Comparison of ENCODE assay signal across 13 cellular contexts in the genomic region with DNA sequence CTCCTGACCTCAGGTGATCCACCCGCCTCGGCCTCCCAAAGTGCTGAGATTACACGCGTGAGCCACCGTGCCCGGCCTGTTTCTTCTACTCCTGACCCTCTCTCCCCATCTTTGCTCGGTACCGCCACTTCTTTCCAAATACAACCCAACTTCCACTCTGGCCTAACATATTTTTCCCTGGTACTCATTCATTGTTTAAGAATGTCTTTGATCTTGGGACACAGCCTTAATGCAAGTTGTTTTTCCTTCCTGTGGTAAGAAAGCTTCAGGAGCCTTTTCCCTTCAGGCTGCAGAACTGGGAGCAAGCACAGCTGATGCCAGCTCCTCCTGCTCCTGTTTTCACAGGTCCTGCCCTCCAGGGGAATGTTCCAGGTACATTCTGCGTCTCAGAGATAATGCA. TPM values are rescaled to one million over a fixed set of nuclear protein-coding genes. Genes with fewer than 3 reads are reported as not detected.
DNase-seq lines count a peak whose midpoint lies in the region; ATAC-seq, FAIRE-seq and TF ChIP-seq lines count a peak whose summit lies in the region.
"Had no signal": no experiment of that assay in that cellular context is flagged by ENCODE, and none has a peak within 500 bp of the region (broad histone marks: within the 10 kb centered on the region; RNA-seq: fewer than 3 reads in every experiment).

No MANE protein-coding gene starts in this region.

- H3K23ac ChIP-seq in mesendoderm (ENCODE audit: low read length) = no peak overlapping the region

- TF ChIP-seq POLR2A in A549 (IDR thresholded peaks at IDR 0.05; ENCODE audit: low read length) (no peak), heart left ventricle (IDR thresholded peaks at IDR 0.05) (no peak)

- H3K56ac ChIP-seq in mesendoderm (ENCODE audit: low read length) = no peak overlapping the region

- no peak overlapping the region for H3K4ac ChIP-seq in mesendoderm (ENCODE audit: low read depth, low read length)

- H3K36me3 ChIP-seq in mesendoderm (ENCODE audit: control insufficient read depth, insufficient read depth, low read length) (no peaks in the 10 kb centered on the region), heart left ventricle (no peaks in the 10 kb centered on the region)

- ATAC-seq in A549 (peak in 1 of 2 experiments; percentile 34; a peak in 1 of 6 replicates), heart left ventricle (no peak)

- peaks cover 32% of the 10 kb centered on the region for H3K9me3 ChIP-seq in A549
- H3K9me3 ChIP-seq in heart left ventricle = peaks cover 0 to 23% (median 13%) of the 10 kb centered on the region in 12 donors

- TF ChIP-seq CTCF in A549 (IDR thresholded peaks at IDR 0.05) (no peak), heart left ventricle (IDR thresholded peaks at IDR 0.05) (no peak)

- H3K27ac ChIP-seq in A549 = peak overlapping the region in 1 of 2 experiments; percentile 66; a peak in 3 of 6 replicates
- no peak overlapping the region for H3K27ac ChIP-seq in mesendoderm (ENCODE audit: low read depth, low read length)
- H3K27ac ChIP-seq in heart left ventricle = no peak overlapping the region

- intact Hi-C loops in heart left ventricle (cut with DNase I) = no loop called here

- H2BK5ac ChIP-seq in mesendoderm (ENCODE audit: low read length) = no peak overlapping the region

- no peak for FAIRE-seq in A549 (lab: Jason Lieb, UNC)

- POLR2A ChIA-PET in A549 (lab: Yijun Ruan, JAX) = interaction anchor here (0.6 kb wide), 1 partner anchor 411 kb away, joined by 12 read pairs; no protein-coding TSS in a partner anchor

- H3K4me1 ChIP-seq in A549 (peaks cover 9% of the 10 kb centered on the region), mesendoderm (ENCODE audit: control insufficient read depth, low read depth, low read length) (no peaks in the 10 kb centered on the region), heart left ventricle (peaks cover 0 to 14% (median 0%) of the 10 kb centered on the region in 12 donors)

- H2BK15ac ChIP-seq in mesendoderm (replicated peaks; ENCODE audit: low read depth) = no peak overlapping the region

- DNase-seq in A549 (ENCODE audit: low read depth in 1 of 2, low spot score in 1 of 2) = no peak
- DNase-seq in LoVo (ENCODE audit: low spot score) = peak; percentile 20
- peak; percentile 70 for DNase-seq in dermis blood vessel endothelial cell
- DNase-seq in mesendoderm = peak; percentile 64
- no peak for DNase-seq in heart left ventricle
- DNase-seq in T-helper 1 cell = no peak
- DNase-seq in NCI-H2081 treated with DMSO at 0.1 percent for 48 hours (lab: John Stamatoyannopoulos, UW) = no peak
- DNase-seq in RPMI8226 = no peak
- DNase-seq: activated CD4-positive, alpha-beta T cell treated with anti-CD3 and anti-CD28 coated beads for 48 hours; DND-41 had no signal

- H3K4me3 ChIP-seq in A549 (no peak overlapping the region), mesendoderm (ENCODE audit: low read length) (no peak overlapping the region), heart left ventricle (no peak overlapping the region)

- no peaks in the 10 kb centered on the region for H3K79me1 ChIP-seq in mesendoderm (ENCODE audit: low read length)

- H3K79me2 ChIP-seq in mesendoderm (ENCODE audit: control insufficient read depth, insufficient read depth, low read length) = no peaks in the 10 kb centered on the region

- TF ChIP-seq EP300 in A549 (IDR thresholded peaks at IDR 0.05) = no peak

- no peak overlapping the region for H3K18ac ChIP-seq in mesendoderm (ENCODE audit: low read length)

- no peak overlapping the region for H3K9ac ChIP-seq in mesendoderm (ENCODE audit: low read length)

- peak overlapping the region; percentile 25; the same call in 2 of the 3 replicates for H3K4me2 ChIP-seq in A549
- no peak overlapping the region for H3K4me2 ChIP-seq in mesendoderm (ENCODE audit: low read length)

- H2BK120ac ChIP-seq in mesendoderm (ENCODE audit: low read depth, low read length) = no peak overlapping the region

- H3K27me3 ChIP-seq in mesendoderm (ENCODE audit: insufficient read depth, low read length, poor library complexity) (no peaks in the 10 kb centered on the region), heart left ventricle (no peaks in the 10 kb centered on the region)

- H4K8ac ChIP-seq in mesendoderm (ENCODE audit: low read depth, low read length) = no peak overlapping the region

- TF ChIP-seq RAD21 in A549 (conservative IDR thresholded peaks at IDR 0.05 in 1 of 2, IDR thresholded peaks at IDR 0.05 in 1 of 2) = no peak

- H4K5ac ChIP-seq in mesendoderm (ENCODE audit: low read length) = no peak overlapping the region

- H2AK5ac ChIP-seq in mesendoderm (ENCODE audit: low read length) = no peak overlapping the region

- CTCF ChIA-PET in A549 (lab: Yijun Ruan, JAX) = interaction anchor here (1.0 to 1.1 kb wide), 2 partner anchors 11 to 84 kb away, joined by 4 to 5 read pairs; no protein-coding TSS in a partner anchor

- 92% methylated on average over 9 of the region's 9 CpGs for WGBS in A549 (ENCODE audit: missing lambda C conversion rate)
- no CpG with 5 or more reads among the region's 9 CpGs for WGBS in mesendoderm (ENCODE audit: extremely low coverage, insufficient coverage, low lambda C conversion rate)
- 86 to 91% (median 89%) methylated on average over 9 of the region's 9 CpGs for WGBS in heart left ventricle, 4 donors

TF ChIP-seq in A549, 52 proteins besides CTCF, POLR2A, EP300 and RAD21:
- no peak for TF ChIP-seq JUNB (IDR thresholded peaks at IDR 0.05)
- TF ChIP-seq HEYL (CRISPR knock-in tag; IDR thresholded peaks at IDR 0.05) = no peak

RNA-seq across cellular contexts. Expression of a gene that starts 13.7 kb away (rescaled TPM):
- polyA plus RNA-seq in A549 (2011; rRNA removed) (not detected in 2 replicates), A549 (2017; fragmentation: RNase III; extraction: RNeasy Plus Mini Kit Qiagen cat#74134 plus additional on column Dnase treatment) (not detected in 3 replicates), heart left ventricle (under 1 TPM in 1 of 2 donors, not detected in 1; 0.03 TPM)
- polyA plus RNA-seq in A549 (2012; cell fraction: cytosol; rRNA removed) = 0.01 TPM in 1 of 2 replicates, not detected in the other
- not detected in 2 replicates for polyA plus RNA-seq in A549 (2012; cell fraction: nucleus; rRNA removed)
- polyA minus RNA-seq in A549 (2011; rRNA and poly(A)+ RNA removed) = not detected in 2 replicates
- total RNA-seq in dermis blood vessel endothelial cell (not detected in 2 replicates), heart left ventricle (not detected)
- not detected for polyA plus RNA-seq in mesendoderm (2013, experiment 1 of 2)
- polyA plus RNA-seq in mesendoderm (2013, experiment 2 of 2) = not detected
- total RNA-seq: activated T-helper 2 cell treated with anti-CD3 and anti-CD28 coated beads, Interferon-gamma antibody, Interleukin-2, Interleukin-4, amounts not matched to agents 10 μg/mL and 5 μg/mL and 100 μg/mL, durations not matched to agents 14 hours and 24 hours and 36 hours; chondrocyte; lung microvascular endothelial cell had no signal

RNA-seq across cellular contexts. Expression of a gene that starts 39.1 kb away (rescaled TPM):
- polyA plus RNA-seq in A549 (2011; rRNA removed) (not detected in 2 replicates), A549 (2017; fragmentation: RNase III; extraction: RNeasy Plus Mini Kit Qiagen cat#74134 plus additional on column Dnase treatment) (not detected in 3 replicates), heart left ventricle (not detected)
- not detected in 2 replicates for polyA plus RNA-seq in A549 (2012; cell fraction: cytosol; rRNA removed)
- polyA plus RNA-seq in A549 (2012; cell fraction: nucleus; rRNA removed) = not detected in 2 replicates
- polyA minus RNA-seq in A549 (2011; rRNA and poly(A)+ RNA removed) = not detected in 2 replicates
- total RNA-seq in dermis blood vessel endothelial cell (not detected in 2 replicates), heart left ventricle (not detected)
- not detected for polyA plus RNA-seq in mesendoderm (2013, experiment 1 of 2)
- polyA plus RNA-seq in mesendoderm (2013, experiment 2 of 2) = not detected
- total RNA-seq: activated T-helper 2 cell treated with anti-CD3 and anti-CD28 coated beads, Interferon-gamma antibody, Interleukin-2, Interleukin-4, amounts not matched to agents 10 μg/mL and 5 μg/mL and 100 μg/mL, durations not matched to agents 14 hours and 24 hours and 36 hours; chondrocyte; lung microvascular endothelial cell had no signal

Comparison
In these comparisons a context has a peak if more than half of its experiments do, and no peak if none do; other contexts are left out.
1. DNase-seq: peak in LoVo (single experiment), dermis blood vessel endothelial cell (single experiment) and mesendoderm (single experiment); none in A549 (0 of 2), heart left ventricle (0 of 5), T-helper 1 cell (0 of 5), NCI-H2081 treated with DMSO at 0.1 percent for 48 hours (single experiment) and RPMI8226 (single experiment).